Comparison of ENCODE assay signal across 17 cellular contexts in genomic region chr19:11265177-11265784, GRCh38. TPM values are rescaled to one million over a fixed set of nuclear protein-coding genes. Genes with fewer than 3 reads are reported as not detected.
A peak's percentile ranks its signal among the peaks of the same experiment; 100 is the strongest.
DNase-seq lines count a peak whose midpoint lies in the region; ATAC-seq, FAIRE-seq and TF ChIP-seq lines count a peak whose summit lies in the region.
"Had no signal": no experiment of that assay in that cellular context is flagged by ENCODE, and none has a peak within 500 bp of the region (broad histone marks: within the 10 kb centered on the region; RNA-seq: fewer than 3 reads in every experiment).

No MANE protein-coding gene starts in this region.

- TF ChIP-seq EP300 in suprapubic skin (IDR thresholded peaks at IDR 0.05), result no peak

- WGBS in mammary epithelial cell (ENCODE audit: low coverage, missing lambda C conversion rate), result 90% methylated on average over 5 of the region's 6 CpGs
- 82% methylated on average over 3 of the region's 6 CpGs for WGBS in suprapubic skin

- H3K9me3 ChIP-seq in mammary epithelial cell (replicated peaks; ENCODE audit: insufficient read depth, low read length), result no peaks in the 10 kb centered on the region
- no peaks in the 10 kb centered on the region for H3K9me3 ChIP-seq in muscle layer of duodenum (ENCODE audit: control insufficient read depth in 1 of 2, low read length in 2 of 2)
- H3K9me3 ChIP-seq in suprapubic skin, result no peaks in the 10 kb centered on the region

- no peak overlapping the region for H3K9ac ChIP-seq in mammary epithelial cell (ENCODE audit: insufficient read depth, low read length)

- BruUV-seq in mammary epithelial cell (replicated peaks; lab: Mats Ljungman, UMichigan), result no TSS peak

- in situ Hi-C loops in mammary epithelial cell (cut with MboI; ENCODE audit: low sequenced_read_pairs in 2 of 2), result no loop called here
- in situ Hi-C loops in ACHN (cut with HindIII; ENCODE audit: low pct_ligation_motif_present, low pct_unique_long_range_greater_than_20kb, low sequenced_read_pairs), result no loop called here

- H3K36me3 ChIP-seq in mammary epithelial cell (ENCODE audit: insufficient read depth, low read length) (no peaks in the 10 kb centered on the region), muscle layer of duodenum (ENCODE audit: control insufficient read depth in 1 of 2, insufficient read depth in 2 of 2, low read length in 2 of 2) (no peaks in the 10 kb centered on the region), suprapubic skin (no peaks in the 10 kb centered on the region)

- TF ChIP-seq CTCF in mammary epithelial cell (conservative IDR thresholded peaks at IDR 0.05 in 1 of 2, IDR thresholded peaks at IDR 0.05 in 1 of 2; ENCODE audit: extremely low read depth in 1 of 2, insufficient read depth in 1 of 2, low read depth in 1 of 2, low read length in 2 of 2) (no peak), suprapubic skin (IDR thresholded peaks at IDR 0.05) (no peak)

- no peaks in the 10 kb centered on the region for H4K20me1 ChIP-seq in mammary epithelial cell (ENCODE audit: insufficient read depth, low read length)

- H3K27me3 ChIP-seq in mammary epithelial cell (ENCODE audit: insufficient read depth, low read length) (no peaks in the 10 kb centered on the region), muscle layer of duodenum (ENCODE audit: low read depth, low read length) (no peaks in the 10 kb centered on the region), suprapubic skin (no peaks in the 10 kb centered on the region)

- FAIRE-seq in GM19239 (lab: Jason Lieb, UNC), result no peak
- FAIRE-seq: G401.6 had no signal

- CTCF ChIA-PET in mammary epithelial cell (lab: Charles Lee; ENCODE audit: low non-redundant PET), result no interaction called here

- dilution Hi-C loops in mammary epithelial cell (cut with HindIII; ENCODE audit: low sequenced_read_pairs), result no loop called here

- H3K4me3 ChIP-seq in mammary epithelial cell (replicated peaks in 1 of 3; ENCODE audit: insufficient read depth in 1 of 3, low read depth in 2 of 3, low read length in 3 of 3) (no peak overlapping the region), muscle layer of duodenum (ENCODE audit: low read depth in 1 of 2, low read length in 2 of 2) (no peak overlapping the region), suprapubic skin (no peak overlapping the region)

- DNase-seq in DMS53 (lab: John Stamatoyannopoulos, UW) (peak; percentile 43), DMS53 treated with DMSO at 0.1 percent for 48 hours (lab: John Stamatoyannopoulos, UW; ENCODE audit: unreplicated experiment) (no peak), mammary epithelial cell (no peak), suprapubic skin (ENCODE audit: low spot score in 2 of 2) (no peak), GM19239 (ENCODE audit: insufficient read length, low spot score) (no peak), ACHN (no peak)
- DNase-seq: 8988T; activated CD4-positive, alpha-beta T cell treated with anti-CD3 and anti-CD28 coated beads for 1 hour; CD8-positive, alpha-beta memory T cell; cortex of kidney; immature natural killer cell; stimulated activated naive CD4-positive, alpha-beta T cell treated with Interleukin-2 at 50 U/mL for 16 hours had no signal

- peak overlapping the region; percentile 46 for H2AFZ ChIP-seq in mammary epithelial cell (ENCODE audit: low read depth, low read length)

- intact Hi-C loops in mammary epithelial cell (cut with micrococcal nuclease), result loop anchor here (1.0 kb wide), 1 partner anchor 170 kb away; no protein-coding TSS in a partner anchor

- ATAC-seq in HG02852 (IDR thresholded peaks at IDR 0.05; ENCODE audit: unreplicated experiment), result no peak

- TF ChIP-seq POLR2A in suprapubic skin (IDR thresholded peaks at IDR 0.05), result no peak

- peaks cover 27% of the 10 kb centered on the region for H3K4me1 ChIP-seq in mammary epithelial cell (ENCODE audit: insufficient read depth, low read length)
- peaks cover 0 to 21% of the 10 kb centered on the region in 2 donors for H3K4me1 ChIP-seq in muscle layer of duodenum (ENCODE audit: control insufficient read depth in 1 of 2, insufficient read depth in 2 of 2, low read length in 2 of 2)
- peaks cover 49% of the 10 kb centered on the region for H3K4me1 ChIP-seq in suprapubic skin

- H3K79me2 ChIP-seq in mammary epithelial cell (ENCODE audit: insufficient read depth, low read length), result peaks cover 4% of the 10 kb centered on the region

- H3K27ac ChIP-seq in mammary epithelial cell (ENCODE audit: insufficient read depth, low read depth, low read length) (no peak overlapping the region), muscle layer of duodenum (ENCODE audit: low read length) (peak overlapping the region; percentile 76), suprapubic skin (peak overlapping the region; percentile 78)

- peak overlapping the region; percentile 4 for H3K4me2 ChIP-seq in mammary epithelial cell (ENCODE audit: insufficient read depth, low read depth, low read length)

RNA-seq across cellular contexts. Expression of gene DOCK6, which starts 3.0 kb away (rescaled TPM):
- 10 to 100 TPM; 22.0 to 53.6 TPM for total RNA-seq in mammary epithelial cell
- 13.5 TPM for polyA plus RNA-seq in mammary epithelial cell
- 31.1 TPM for polyA minus RNA-seq in mammary epithelial cell
- total RNA-seq in suprapubic skin, result 100 to 1,000 TPM in 2 of 4 donors, 10 to 100 TPM in 2; 69.7 to 188 (median 98.3) TPM
- polyA plus RNA-seq: immature natural killer cell had no signal

RNA-seq across cellular contexts. Expression of gene ANGPTL8, which starts 25.9 kb away (rescaled TPM):
- not detected for total RNA-seq in mammary epithelial cell
- polyA plus RNA-seq in mammary epithelial cell, result not detected
- not detected for polyA minus RNA-seq in mammary epithelial cell
- not detected for total RNA-seq in suprapubic skin
- total RNA-seq: CD8-positive, alpha-beta memory T cell had no signal
- polyA plus RNA-seq: CD8-positive, alpha-beta memory T cell; immature natural killer cell had no signal

RNA-seq across cellular contexts. Expression of gene TSPAN16, which starts 30.7 kb away (rescaled TPM):
- total RNA-seq in mammary epithelial cell, result not detected
- not detected for polyA plus RNA-seq in mammary epithelial cell
- polyA minus RNA-seq in mammary epithelial cell, result not detected
- not detected for total RNA-seq in suprapubic skin
- total RNA-seq: CD8-positive, alpha-beta memory T cell; mucosa of gallbladder; right cardiac atrium had no signal
- polyA plus RNA-seq: CD8-positive, alpha-beta memory T cell; immature natural killer cell; right cardiac atrium had no signal
